24 cellular contexts compared by ENCODE assay signal in the genomic region with DNA sequence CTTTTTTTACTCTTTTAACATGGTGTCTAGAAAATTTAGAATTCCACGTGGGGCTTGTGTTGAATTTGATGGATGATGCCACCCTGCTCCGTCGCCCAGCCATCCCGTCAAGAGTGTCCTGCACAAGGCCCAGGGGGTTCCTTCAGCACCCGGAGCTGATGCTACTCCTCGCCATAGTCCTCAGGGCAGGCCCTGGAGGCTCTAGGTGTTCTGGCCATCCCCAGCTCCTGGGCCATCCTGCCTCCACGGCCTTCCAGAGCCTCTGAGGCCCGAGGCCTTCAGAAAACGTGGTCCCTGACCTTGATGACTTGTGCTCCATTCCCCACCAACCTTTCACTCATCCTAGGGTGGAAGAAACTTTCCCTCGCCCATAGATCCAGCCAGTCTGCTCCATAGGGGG. TPM values are rescaled to one million over a fixed set of nuclear protein-coding genes. Genes with fewer than 3 reads are reported as not detected.
A peak's percentile ranks its signal among the peaks of the same experiment; 100 is the strongest.
DNase-seq lines count a peak whose midpoint lies in the region; ATAC-seq and TF ChIP-seq lines count a peak whose summit lies in the region.
"Had no signal": no experiment of that assay in that cellular context is flagged by ENCODE, and none has a peak within 500 bp of the region (broad histone marks: within the 10 kb centered on the region; RNA-seq: fewer than 3 reads in every experiment).

No MANE protein-coding gene starts in this region.

- H3K4me3 ChIP-seq in gastrocnemius medialis: no peak overlapping the region
- H3K4me3 ChIP-seq: cardiac muscle cell, prostate gland, thyroid gland had no signal

- intact Hi-C loops in CD14-positive monocyte (cut with micrococcal nuclease) (no loop called here), gastrocnemius medialis (cut with DNase I; ENCODE audit: low total_unique reads) (loop anchor here (10.0 kb wide), 1 partner anchor 1239 kb away; a partner anchor contains a TSS)
- intact Hi-C loops in activated T-helper 1 cell treated with anti-CD3 and anti-CD28 coated beads, Interleukin-12 subunit alpha, Interleukin-12 subunit beta, Interleukin-2, Interleukin-4 antibody, amounts not matched to agents 30 ng/mL and 10 ng/mL and 1 ng/mL, durations not matched to agents 14 hours and 24 hours and 36 hours (cut with micrococcal nuclease): no loop called here

- POLR2A ChIA-PET in RWPE1 (lab: Yijun Ruan, JAX; ENCODE audit: low non-redundant PET): no interaction called here

- CTCF ChIA-PET in RWPE1 (lab: Yijun Ruan, JAX): no interaction called here

- DNase-seq in CD14-positive monocyte (ENCODE audit: low spot score): peak; percentile 39
- no peak for DNase-seq in RWPE1 (ENCODE audit: low spot score)
- no peak for DNase-seq in endothelial cell (ENCODE audit: low spot score)
- DNase-seq in gastrocnemius medialis: no peak
- no peak for DNase-seq in SHP77 treated with DMSO at 0.1 percent for 48 hours (lab: John Stamatoyannopoulos, UW)
- DNase-seq in DMS79 (lab: John Stamatoyannopoulos, UW): no peak
- no peak for DNase-seq in activated T-helper 1 cell treated with anti-CD3 and anti-CD28 coated beads, Interleukin-12 subunit alpha, Interleukin-12 subunit beta, Interleukin-2, Interleukin-4 antibody, amounts not matched to agents 30 ng/mL and 10 ng/mL and 1 ng/mL, durations not matched to agents 14 hours and 24 hours and 36 hours (ENCODE audit: low spot score)
- DNase-seq: activated CD4-positive, alpha-beta T cell treated with anti-CD3 and anti-CD28 coated beads, Interleukin-2, amount 10 ng/mL, durations not matched to agents 24 days and 14 days; activated CD8-positive, alpha-beta memory T cell treated with anti-CD3 and anti-CD28 coated beads, Interleukin-2, amount 10 ng/mL, durations not matched to agents 7 days and 5 days; cortex of kidney; DMS79 treated with DMSO at 0.1 percent for 48 hours; foreskin fibroblast; NCI-H1417; NCI-H2081 treated with DMSO at 0.1 percent for 48 hours; NCI-H345; NCI-H748 treated with DMSO at 0.1 percent for 48 hours; stimulated activated naive CD8-positive, alpha-beta T cell treated with anti-CD3 and anti-CD28 coated beads, Interleukin-15, amount 100 ng/mL, for 72 hours; thyroid gland had no signal

- H3K27me3 ChIP-seq in gastrocnemius medialis: no peaks in the 10 kb centered on the region
- H3K27me3 ChIP-seq: cardiac muscle cell, thyroid gland had no signal

- peaks cover 16 to 41% of the 10 kb centered on the region in 2 donors for H3K36me3 Mint-ChIP-seq in CD14-positive monocyte
- H3K36me3 Mint-ChIP-seq in endothelial cell (ENCODE audit: low read depth, unreplicated experiment): peaks cover 6% of the 10 kb centered on the region
- H3K36me3 Mint-ChIP-seq in activated T-helper 1 cell treated with anti-CD3 and anti-CD28 coated beads, Interleukin-12 subunit alpha, Interleukin-12 subunit beta, Interleukin-2, Interleukin-4 antibody, amounts not matched to agents 30 ng/mL and 10 ng/mL and 1 ng/mL, durations not matched to agents 14 hours and 24 hours and 36 hours (ENCODE audit: low read depth): peaks cover 9% of the 10 kb centered on the region
- H3K36me3 Mint-ChIP-seq: activated CD8-positive, alpha-beta memory T cell treated with anti-CD3 and anti-CD28 coated beads, Interleukin-2, amount 10 ng/mL, durations not matched to agents 7 days and 5 days; activated naive CD4-positive, alpha-beta T cell treated with anti-CD3 and anti-CD28 coated beads, Interleukin-2, amount 50 U/mL, for 24 hours had no signal

- peaks cover 42 to 44% of the 10 kb centered on the region in 2 donors for H3K4me1 ChIP-seq in gastrocnemius medialis

- peaks cover 0 to 3% (median 0%) of the 10 kb centered on the region in 3 donors for H3K27me3 Mint-ChIP-seq in CD14-positive monocyte (ENCODE audit: low read depth in 3 of 3)
- peaks cover 26% of the 10 kb centered on the region for H3K27me3 Mint-ChIP-seq in endothelial cell (ENCODE audit: unreplicated experiment)
- H3K27me3 Mint-ChIP-seq in activated T-helper 1 cell treated with anti-CD3 and anti-CD28 coated beads, Interleukin-12 subunit alpha, Interleukin-12 subunit beta, Interleukin-2, Interleukin-4 antibody, amounts not matched to agents 30 ng/mL and 10 ng/mL and 1 ng/mL, durations not matched to agents 14 hours and 24 hours and 36 hours (ENCODE audit: insufficient read depth): no peaks in the 10 kb centered on the region
- H3K27me3 Mint-ChIP-seq: activated CD4-positive, alpha-beta T cell treated with anti-CD3 and anti-CD28 coated beads, Interleukin-2, amount 10 ng/mL, durations not matched to agents 24 days and 14 days; activated CD8-positive, alpha-beta memory T cell treated with anti-CD3 and anti-CD28 coated beads, Interleukin-2, amount 10 ng/mL, durations not matched to agents 7 days and 5 days; activated naive CD4-positive, alpha-beta T cell treated with anti-CD3 and anti-CD28 coated beads, Interleukin-2, amount 50 U/mL, for 24 hours; stimulated activated naive CD8-positive, alpha-beta T cell treated with anti-CD3 and anti-CD28 coated beads, Interleukin-15, amount 100 ng/mL, for 72 hours had no signal

- no peak for TF ChIP-seq POLR2A in gastrocnemius medialis (IDR thresholded peaks at IDR 0.05)

- peaks cover 0 to under 1% (median 0%) of the 10 kb centered on the region in 7 donors for H3K9me3 Mint-ChIP-seq in CD14-positive monocyte
- H3K9me3 Mint-ChIP-seq in endothelial cell (ENCODE audit: unreplicated experiment): no peaks in the 10 kb centered on the region
- H3K9me3 Mint-ChIP-seq in activated T-helper 1 cell treated with anti-CD3 and anti-CD28 coated beads, Interleukin-12 subunit alpha, Interleukin-12 subunit beta, Interleukin-2, Interleukin-4 antibody, amounts not matched to agents 30 ng/mL and 10 ng/mL and 1 ng/mL, durations not matched to agents 14 hours and 24 hours and 36 hours: no peaks in the 10 kb centered on the region
- H3K9me3 Mint-ChIP-seq: activated CD4-positive, alpha-beta T cell treated with anti-CD3 and anti-CD28 coated beads, Interleukin-2, amount 10 ng/mL, durations not matched to agents 24 days and 14 days; activated naive CD4-positive, alpha-beta T cell treated with anti-CD3 and anti-CD28 coated beads, Interleukin-2, amount 50 U/mL, for 24 hours; stimulated activated naive CD8-positive, alpha-beta T cell treated with anti-CD3 and anti-CD28 coated beads, Interleukin-15, amount 100 ng/mL, for 72 hours; T-helper 1 cell treated with Interleukin-12 subunit alpha and Interleukin-12 subunit beta and Interleukin-4 antibody, amounts not matched to agents 30 μg/mL and 1 μg/mL, for 36 hours had no signal

- no peaks in the 10 kb centered on the region for H3K9me3 ChIP-seq in gastrocnemius medialis
- H3K9me3 ChIP-seq: prostate gland, thyroid gland had no signal

- no peak for TF ChIP-seq CTCF in CD14-positive monocyte (IDR thresholded peaks at IDR 0.05)
- TF ChIP-seq CTCF in RWPE1 (conservative IDR thresholded peaks at IDR 0.05; ENCODE audit: low read depth): no peak
- no peak for TF ChIP-seq CTCF in endothelial cell (IDR thresholded peaks at IDR 0.05; ENCODE audit: unreplicated experiment)
- TF ChIP-seq CTCF in gastrocnemius medialis (IDR thresholded peaks at IDR 0.05 in 4 of 5, conservative IDR thresholded peaks at IDR 0.05 in 1 of 5): no peak

- H3K4me3 Mint-ChIP-seq in CD14-positive monocyte: no peak overlapping the region
- peak overlapping the region; percentile 56 for H3K4me3 Mint-ChIP-seq in endothelial cell (ENCODE audit: unreplicated experiment)
- no peak overlapping the region for H3K4me3 Mint-ChIP-seq in activated T-helper 1 cell treated with anti-CD3 and anti-CD28 coated beads, Interleukin-12 subunit alpha, Interleukin-12 subunit beta, Interleukin-2, Interleukin-4 antibody, amounts not matched to agents 30 ng/mL and 10 ng/mL and 1 ng/mL, durations not matched to agents 14 hours and 24 hours and 36 hours
- H3K4me3 Mint-ChIP-seq: activated CD4-positive, alpha-beta T cell treated with anti-CD3 and anti-CD28 coated beads, Interleukin-2, amount 10 ng/mL, durations not matched to agents 24 days and 14 days; activated CD8-positive, alpha-beta memory T cell treated with anti-CD3 and anti-CD28 coated beads, Interleukin-2, amount 10 ng/mL, durations not matched to agents 7 days and 5 days; activated naive CD4-positive, alpha-beta T cell treated with anti-CD3 and anti-CD28 coated beads, Interleukin-2, amount 50 U/mL, for 24 hours; T-helper 1 cell treated with Interleukin-12 subunit alpha and Interleukin-12 subunit beta and Interleukin-4 antibody, amounts not matched to agents 30 μg/mL and 1 μg/mL, for 36 hours had no signal

- peaks cover 0 to 20% of the 10 kb centered on the region in 2 donors for H3K36me3 ChIP-seq in gastrocnemius medialis
- H3K36me3 ChIP-seq: cardiac muscle cell, prostate gland had no signal

- H3K27ac Mint-ChIP-seq in CD14-positive monocyte (no peak overlapping the region), endothelial cell (ENCODE audit: unreplicated experiment) (peak overlapping the region; percentile 48)
- H3K27ac Mint-ChIP-seq in activated T-helper 1 cell treated with anti-CD3 and anti-CD28 coated beads, Interleukin-12 subunit alpha, Interleukin-12 subunit beta, Interleukin-2, Interleukin-4 antibody, amounts not matched to agents 30 ng/mL and 10 ng/mL and 1 ng/mL, durations not matched to agents 14 hours and 24 hours and 36 hours: no peak overlapping the region
- H3K27ac Mint-ChIP-seq: activated naive CD4-positive, alpha-beta T cell treated with anti-CD3 and anti-CD28 coated beads, Interleukin-2, amount 50 U/mL, for 24 hours; stimulated activated naive CD8-positive, alpha-beta T cell treated with anti-CD3 and anti-CD28 coated beads, Interleukin-15, amount 100 ng/mL, for 72 hours had no signal

- ATAC-seq in gastrocnemius medialis: no peak
- ATAC-seq: activated CD8-positive, alpha-beta memory T cell treated with anti-CD3 and anti-CD28 coated beads, Interleukin-2, amount 10 ng/mL, durations not matched to agents 7 days and 5 days; esophagus mucosa; stimulated activated naive CD8-positive, alpha-beta T cell treated with anti-CD3 and anti-CD28 coated beads, Interleukin-15, amount 100 ng/mL, for 72 hours had no signal

- H3K4me1 Mint-ChIP-seq in CD14-positive monocyte (peaks cover 34% of the 10 kb centered on the region), endothelial cell (ENCODE audit: unreplicated experiment) (peaks cover 32% of the 10 kb centered on the region)
- H3K4me1 Mint-ChIP-seq in activated T-helper 1 cell treated with anti-CD3 and anti-CD28 coated beads, Interleukin-12 subunit alpha, Interleukin-12 subunit beta, Interleukin-2, Interleukin-4 antibody, amounts not matched to agents 30 ng/mL and 10 ng/mL and 1 ng/mL, durations not matched to agents 14 hours and 24 hours and 36 hours (ENCODE audit: low read depth): peaks cover 40% of the 10 kb centered on the region

- peak overlapping the region; percentile 96 for H3K27ac ChIP-seq in RWPE1
- peak overlapping the region in 3 of 4 donors; percentile 91 to 100 (median 99) for H3K27ac ChIP-seq in gastrocnemius medialis
- H3K27ac ChIP-seq: cardiac muscle cell, prostate gland, thyroid gland had no signal

- in situ Hi-C loops in gastrocnemius medialis (cut with MboI; ENCODE audit: low sequenced_read_pairs in 4 of 4): loop anchor here in 2 of 4 donors (10.0 kb wide), 1 partner anchor 59 kb away; a partner anchor contains a TSS

RNA-seq across cellular contexts. Expression of a gene that starts 3.3 kb away (rescaled TPM):
- polyA plus RNA-seq in CD14-positive monocyte: 1 to 10 TPM; 5.4 to 6.6 TPM
- 48.2 TPM for total RNA-seq in endothelial cell (ENCODE audit: unreplicated experiment)
- 10 to 100 TPM; 23.8 to 56.8 (median 43.4) TPM for total RNA-seq in gastrocnemius medialis
- 32.1 and 32.2 TPM in 2 replicates for total RNA-seq in activated T-helper 1 cell treated with anti-CD3 and anti-CD28 coated beads, Interleukin-12 subunit alpha, Interleukin-12 subunit beta, Interleukin-2, Interleukin-4 antibody, amounts not matched to agents 30 ng/mL and 10 ng/mL and 1 ng/mL, durations not matched to agents 14 hours and 24 hours and 36 hours

RNA-seq across cellular contexts. Expression of a gene that starts 3.7 kb away (rescaled TPM):
- polyA plus RNA-seq in CD14-positive monocyte: 1 to 10 TPM; 3.1 to 4.5 TPM
- 36.8 TPM for total RNA-seq in endothelial cell (ENCODE audit: unreplicated experiment)
- total RNA-seq in gastrocnemius medialis: 10 to 100 TPM; 48.7 to 84.3 (median 66.4) TPM
- 38.7 and 41.8 TPM in 2 replicates for total RNA-seq in activated T-helper 1 cell treated with anti-CD3 and anti-CD28 coated beads, Interleukin-12 subunit alpha, Interleukin-12 subunit beta, Interleukin-2, Interleukin-4 antibody, amounts not matched to agents 30 ng/mL and 10 ng/mL and 1 ng/mL, durations not matched to agents 14 hours and 24 hours and 36 hours

RNA-seq across cellular contexts. Expression of a gene that starts 6.5 kb away (rescaled TPM):
- polyA plus RNA-seq in CD14-positive monocyte: 10 to 100 TPM; 23.0 to 30.2 TPM
- total RNA-seq in endothelial cell (ENCODE audit: unreplicated experiment) (96.0 TPM), gastrocnemius medialis (10 to 100 TPM; 14.9 to 43.4 (median 21.1) TPM)
- 138 and 141 TPM in 2 replicates for total RNA-seq in activated T-helper 1 cell treated with anti-CD3 and anti-CD28 coated beads, Interleukin-12 subunit alpha, Interleukin-12 subunit beta, Interleukin-2, Interleukin-4 antibody, amounts not matched to agents 30 ng/mL and 10 ng/mL and 1 ng/mL, durations not matched to agents 14 hours and 24 hours and 36 hours

RNA-seq across cellular contexts. Expression of a gene that starts 22.9 kb away (rescaled TPM):
- polyA plus RNA-seq in CD14-positive monocyte: 1 to 10 TPM; 7.0 to 7.6 TPM
- total RNA-seq in endothelial cell (ENCODE audit: unreplicated experiment) (0.90 TPM), gastrocnemius medialis (1 to 10 TPM in 1 of 4 donors, under 1 TPM in 1, not detected in 2; 0.15 to 1.1 TPM)
- 50.0 and 51.5 TPM in 2 replicates for total RNA-seq in activated T-helper 1 cell treated with anti-CD3 and anti-CD28 coated beads, Interleukin-12 subunit alpha, Interleukin-12 subunit beta, Interleukin-2, Interleukin-4 antibody, amounts not matched to agents 30 ng/mL and 10 ng/mL and 1 ng/mL, durations not matched to agents 14 hours and 24 hours and 36 hours
- total RNA-seq: cardiac muscle cell, esophagus mucosa, SK-MEL-5 had no signal
- polyA plus RNA-seq: cardiac muscle cell had no signal

RNA-seq across cellular contexts. Expression of a gene that starts 22.9 kb away (rescaled TPM):
- 10 to 100 TPM; 18.3 to 31.2 TPM for polyA plus RNA-seq in CD14-positive monocyte
- total RNA-seq in endothelial cell (ENCODE audit: unreplicated experiment) (231 TPM), gastrocnemius medialis (10 to 100 TPM; 77.6 to 88.2 (median 87.0) TPM)
- 107 and 113 TPM in 2 replicates for total RNA-seq in activated T-helper 1 cell treated with anti-CD3 and anti-CD28 coated beads, Interleukin-12 subunit alpha, Interleukin-12 subunit beta, Interleukin-2, Interleukin-4 antibody, amounts not matched to agents 30 ng/mL and 10 ng/mL and 1 ng/mL, durations not matched to agents 14 hours and 24 hours and 36 hours
